9 cellular contexts compared by ENCODE assay signal in genomic region chr7:16465469-16466086, GRCh38. TPM values are rescaled to one million over a fixed set of nuclear protein-coding genes. Genes with fewer than 3 reads are reported as not detected.
A peak's percentile ranks its signal among the peaks of the same experiment; 100 is the strongest.
DNase-seq lines count a peak whose midpoint lies in the region; ATAC-seq and TF ChIP-seq lines count a peak whose summit lies in the region.
"Had no signal": no experiment of that assay in that cellular context is flagged by ENCODE, and none has a peak within 500 bp of the region (broad histone marks: within the 10 kb centered on the region; RNA-seq: fewer than 3 reads in every experiment).

Gene SOSTDC1 (minus strand): TSS chr7:16465738. CDS start chr7:16465668, 70 bp downstream.

- peak within 1 kb of the TSS; percentile 6 for H3K4me3 ChIP-seq in cardiac muscle cell
- H3K4me3 ChIP-seq in cardiac fibroblast (replicated peaks in 1 of 2; ENCODE audit: low read depth in 2 of 2, low read length in 2 of 2), result no peak within 1 kb of the TSS

- TF ChIP-seq CTCF in cardiac muscle cell (IDR thresholded peaks at IDR 0.05; ENCODE audit: low read depth, low read length) (no peak), cardiac fibroblast (IDR thresholded peaks at IDR 0.05; ENCODE audit: low read depth, low read length) (no peak), type B pancreatic cell (conservative IDR thresholded peaks at IDR 0.05) (no peak)

- no peaks in the 10 kb centered on the region for H3K27me3 Mint-ChIP-seq in type B pancreatic cell

- ATAC-seq in Right ventricle myocardium inferior, result no peak
- ATAC-seq in GM21723 (IDR thresholded peaks at IDR 0.05; ENCODE audit: unreplicated experiment), result no peak
- no peak for ATAC-seq in HG02763 (IDR thresholded peaks at IDR 0.05; ENCODE audit: unreplicated experiment)

- intact Hi-C loops in Right ventricle myocardium inferior (cut with DNase I), result no loop called here

- no peaks in the 10 kb centered on the region for H3K9me3 Mint-ChIP-seq in type B pancreatic cell
- H3K9me3 Mint-ChIP-seq: central memory CD8-positive, alpha-beta T cell had no signal

- peaks cover 21% of the 10 kb centered on the region for H3K4me1 ChIP-seq in cardiac muscle cell (ENCODE audit: low read depth)

- peak within 1 kb of the TSS; percentile 86 for H3K4me3 Mint-ChIP-seq in type B pancreatic cell
- H3K4me3 Mint-ChIP-seq: central memory CD8-positive, alpha-beta T cell had no signal

- H3K36me3 Mint-ChIP-seq in type B pancreatic cell, result no peaks in the 10 kb centered on the region

- no peaks in the 10 kb centered on the region for H3K9me3 ChIP-seq in cardiac muscle cell (ENCODE audit: low read depth)

- H3K36me3 ChIP-seq in cardiac muscle cell, result no peaks in the 10 kb centered on the region

- peaks cover 35% of the 10 kb centered on the region for H3K4me1 Mint-ChIP-seq in type B pancreatic cell (ENCODE audit: unreplicated experiment)
- H3K4me1 Mint-ChIP-seq: central memory CD8-positive, alpha-beta T cell had no signal

- H3K27me3 ChIP-seq in cardiac muscle cell, result no peaks in the 10 kb centered on the region

- peak within 1 kb of the TSS; percentile 85 for H3K27ac ChIP-seq in cardiac muscle cell

- peak within 1 kb of the TSS; percentile 79 for H3K27ac Mint-ChIP-seq in type B pancreatic cell

- DNase-seq in cardiac muscle cell (ENCODE audit: low read depth in 1 of 2, low spot score in 1 of 2), result peak in 1 of 2 donors; percentile 57
- no peak for DNase-seq in Right ventricle myocardium inferior (ENCODE audit: missing footprints)
- peak; percentile 10 to 25 for DNase-seq in cardiac fibroblast (ENCODE audit: low read depth in 2 of 2)
- DNase-seq in left kidney (ENCODE audit: low read depth, low spot score), result peak; percentile 79
- no peak for DNase-seq in type B pancreatic cell (ENCODE audit: extremely low spot score, unreplicated experiment)
- DNase-seq in SHP77 treated with DMSO at 0.1 percent for 48 hours (lab: John Stamatoyannopoulos, UW), result no peak

RNA-seq across cellular contexts. Expression of gene SOSTDC1, which starts in this region (rescaled TPM):
- total RNA-seq in cardiac muscle cell (0.85 and 1.7 TPM in 2 replicates), Right ventricle myocardium inferior (1.0 TPM), type B pancreatic cell (ENCODE audit: low replicate concordance) (5.4 and 6.0 TPM in 2 replicates)
- 2.0 and 2.9 TPM in 2 replicates for polyA plus RNA-seq in cardiac muscle cell

Comparison
In these comparisons a context has a peak if more than half of its experiments do, and no peak if none do; other contexts are left out.
1. DNase-seq: peak in cardiac fibroblast (2 of 2) and left kidney (single experiment); none in Right ventricle myocardium inferior (single experiment), type B pancreatic cell (single experiment) and SHP77 treated with DMSO at 0.1 percent for 48 hours (single experiment).